ENCODE assay signal across 18 cellular contexts in genomic region chr13:88144580-88144979, GRCh38.
DNase-seq lines count a peak whose midpoint lies in the region; ATAC-seq, FAIRE-seq and TF ChIP-seq lines count a peak whose summit lies in the region.
"Had no signal": no experiment of that assay in that cellular context is flagged by ENCODE, and none has a peak within 500 bp of the region (broad histone marks: within the 10 kb centered on the region; RNA-seq: fewer than 3 reads in every experiment).

No MANE protein-coding gene starts in this region.

- H2AK5ac ChIP-seq in H1 (ENCODE audit: low read depth, low read length) = no peak overlapping the region

- H3K27ac ChIP-seq in C4-2B = no peak overlapping the region
- H3K27ac ChIP-seq in Karpas-422 (ENCODE audit: low read length) = no peak overlapping the region
- H3K27ac ChIP-seq in OCI-LY7 (ENCODE audit: low read depth, low read length, poor library complexity, severe bottlenecking) = no peak overlapping the region
- H3K27ac ChIP-seq in H1 (ENCODE audit: low read depth, low read length) = no peak overlapping the region
- H3K27ac ChIP-seq in kidney (ENCODE audit: low read depth in 2 of 2, low read length in 2 of 2) = no peak overlapping the region

- H4K20me1 ChIP-seq in Karpas-422 (ENCODE audit: insufficient read depth, low read depth, low read length) (no peaks in the 10 kb centered on the region), OCI-LY7 (ENCODE audit: insufficient read depth, low read length) (no peaks in the 10 kb centered on the region), H1 (replicated peaks in 1 of 2; ENCODE audit: control insufficient read depth in 1 of 2, insufficient read depth in 2 of 2, low read length in 2 of 2) (no peaks in the 10 kb centered on the region)

- H3K4me3 ChIP-seq in Karpas-422 (ENCODE audit: low read length) (peak overlapping the region; percentile 62), OCI-LY7 (ENCODE audit: low read depth, low read length, poor library complexity, severe bottlenecking) (no peak overlapping the region), H1 (ENCODE audit: extremely low read depth in 1 of 4, insufficient read depth in 2 of 4, low read depth in 3 of 4, low read length in 4 of 4) (no peak overlapping the region), kidney (ENCODE audit: low read length in 2 of 2) (no peak overlapping the region)

- FAIRE-seq in H1 (lab: Jason Lieb, UNC) (no peak), kidney (lab: Jason Lieb, UNC) (no peak)
- FAIRE-seq: GM12892 had no signal

- TF ChIP-seq POLR2A in H1 (IDR thresholded peaks at IDR 0.05; ENCODE audit: control extremely low read depth in 1 of 2, low read depth in 2 of 2, low read length in 2 of 2) = no peak

- no peak overlapping the region for H4K91ac ChIP-seq in H1 (replicated peaks; ENCODE audit: insufficient read length, low read length)

- TF ChIP-seq RAD21 in H1 (IDR thresholded peaks at IDR 0.05 in 1 of 2, conservative IDR thresholded peaks at IDR 0.05 in 1 of 2; ENCODE audit: low read depth in 2 of 2, low read length in 2 of 2) = peak; percentile 33 to 42

- H3K9me3 ChIP-seq in Karpas-422 (ENCODE audit: low read length) (no peaks in the 10 kb centered on the region), OCI-LY7 (ENCODE audit: low read length) (no peaks in the 10 kb centered on the region), H1 (ENCODE audit: insufficient read depth in 2 of 2, low read depth in 1 of 2, low read length in 1 of 2) (peaks cover 5 to 7% of the 10 kb centered on the region in 2 experiments; a peak in 1 of 4 replicates), kidney (ENCODE audit: control insufficient read depth in 1 of 2, low read length in 2 of 2) (no peaks in the 10 kb centered on the region)

- H2BK12ac ChIP-seq in H1 (ENCODE audit: low read depth, low read length) = no peak overlapping the region

- no peak for ATAC-seq in HG03045 (IDR thresholded peaks at IDR 0.05; ENCODE audit: unreplicated experiment)
- ATAC-seq: CD8-positive, alpha-beta T cell; HCT116 had no signal

- CTCF ChIA-PET in OCI-LY7 (lab: Charles Lee; ENCODE audit: unreplicated experiment) = no interaction called here
- CTCF ChIA-PET in H1 (lab: Charles Lee; ENCODE audit: partially characterized antibody) = interaction anchor here (0.7 to 1.5 kb wide), 6 partner anchors 9 to 181 kb away, joined by 3 to 4 read pairs (median 3); no protein-coding TSS in a partner anchor
- CTCF ChIA-PET in Calu3 (lab: Charles Lee) = no interaction called here

- no peak overlapping the region for H3K4ac ChIP-seq in H1 (replicated peaks; ENCODE audit: insufficient read length, low read depth, low read length)

- H3K14ac ChIP-seq in H1 (ENCODE audit: insufficient read length) = no peak overlapping the region

- no peak overlapping the region for H3K23ac ChIP-seq in H1 (ENCODE audit: insufficient read length)

- TF ChIP-seq CTCF in C4-2B (conservative IDR thresholded peaks at IDR 0.05) (peak; percentile 29), OCI-LY7 (conservative IDR thresholded peaks at IDR 0.05; ENCODE audit: low read length) (0 out of 2 replicates have a peak, but pooled peaks have one; percentile 13), H1 (IDR thresholded peaks at IDR 0.05; ENCODE audit: control extremely low read depth in 1 of 3, insufficient read depth in 1 of 3, low read depth in 1 of 3, low read length in 3 of 3) (peak in 1 of 3 experiments; percentile 11; a peak in 1 of 4 replicates), kidney (IDR thresholded peaks at IDR 0.05; ENCODE audit: borderline replicate concordance, extremely low read depth, insufficient read depth) (no peak), Calu3 (IDR thresholded peaks at IDR 0.05; ENCODE audit: unreplicated experiment) (no peak)

- no peaks in the 10 kb centered on the region for H3K9me3 Mint-ChIP-seq in Calu3 (ENCODE audit: low read depth, unreplicated experiment)
- H3K9me3 Mint-ChIP-seq: CD8-positive, alpha-beta T cell had no signal

- H3K4me1 ChIP-seq in Karpas-422 (ENCODE audit: low read length) (peaks cover 23% of the 10 kb centered on the region), OCI-LY7 (ENCODE audit: insufficient read depth, low read length, poor library complexity, severe bottlenecking) (no peaks in the 10 kb centered on the region), H1 (replicated peaks in 1 of 4; ENCODE audit: control insufficient read depth in 3 of 4, insufficient read depth in 4 of 4, low read length in 3 of 4) (no peaks in the 10 kb centered on the region), kidney (ENCODE audit: control insufficient read depth in 1 of 2, insufficient read depth in 1 of 2, low read depth in 1 of 2, low read length in 2 of 2) (no peaks in the 10 kb centered on the region)

- H3K27me3 ChIP-seq in Karpas-422 (ENCODE audit: low read length) = no peaks in the 10 kb centered on the region
- no peaks in the 10 kb centered on the region for H3K27me3 ChIP-seq in H1 (replicated peaks in 1 of 4; ENCODE audit: control insufficient read depth in 3 of 4, extremely low read depth in 1 of 4, insufficient read depth in 3 of 4, low read length in 3 of 4)

- H3K56ac ChIP-seq in H1 (replicated peaks; ENCODE audit: insufficient read length, low read depth, low read length) = no peak overlapping the region

- H3K4me3 Mint-ChIP-seq in Calu3 (ENCODE audit: low read depth, unreplicated experiment) = no peak overlapping the region
- H3K4me3 Mint-ChIP-seq: B cell; CD14-positive monocyte; CD8-positive, alpha-beta T cell; IgD-negative memory B cell had no signal

- no peaks in the 10 kb centered on the region for H3K9me2 ChIP-seq in Karpas-422 (replicated peaks; ENCODE audit: insufficient read depth, low read length)
- no peaks in the 10 kb centered on the region for H3K9me2 ChIP-seq in OCI-LY7 (ENCODE audit: insufficient read depth, low read length)

- no peaks in the 10 kb centered on the region for H3K27me3 Mint-ChIP-seq in Calu3 (ENCODE audit: unreplicated experiment)
- H3K27me3 Mint-ChIP-seq: B cell, IgD-negative memory B cell had no signal

- no peaks in the 10 kb centered on the region for H3K4me1 Mint-ChIP-seq in Calu3 (ENCODE audit: low read depth, unreplicated experiment)
- H3K4me1 Mint-ChIP-seq: B cell, CD14-positive monocyte, IgD-negative memory B cell had no signal

- H3K36me3 ChIP-seq in Karpas-422 (ENCODE audit: insufficient read depth, low read length) (no peaks in the 10 kb centered on the region; the same call in 1 of the 2 replicates), OCI-LY7 (ENCODE audit: insufficient read depth, low read length) (no peaks in the 10 kb centered on the region), H1 (ENCODE audit: control insufficient read depth in 2 of 4, insufficient read depth in 4 of 4, low read length in 3 of 4) (no peaks in the 10 kb centered on the region), kidney (ENCODE audit: control insufficient read depth in 1 of 2, insufficient read depth in 2 of 2, low read length in 2 of 2) (no peaks in the 10 kb centered on the region)

- H2AFZ ChIP-seq in Karpas-422 (ENCODE audit: low read length) = peak overlapping the region; percentile 52
- no peak overlapping the region for H2AFZ ChIP-seq in OCI-LY7 (ENCODE audit: low read length)
- H2AFZ ChIP-seq in H1 (ENCODE audit: low read length) = peak overlapping the region; percentile 74

- no peaks in the 10 kb centered on the region for H3K36me3 Mint-ChIP-seq in Calu3 (ENCODE audit: insufficient read depth, unreplicated experiment)
- H3K36me3 Mint-ChIP-seq: CD14-positive monocyte; CD8-positive, alpha-beta T cell had no signal

- H2BK120ac ChIP-seq in H1 (replicated peaks; ENCODE audit: low read depth, low read length) = no peak overlapping the region

- peak overlapping the region; percentile 57 for H3K9ac ChIP-seq in Karpas-422 (ENCODE audit: low read length)
- no peak overlapping the region for H3K9ac ChIP-seq in H1 (replicated peaks in 1 of 4; ENCODE audit: extremely low read depth in 1 of 4, low read depth in 3 of 4, low read length in 3 of 4)
- H3K9ac ChIP-seq in kidney (ENCODE audit: low read length in 2 of 2) = no peak overlapping the region

- H3K4me2 ChIP-seq in Karpas-422 (ENCODE audit: low read depth, low read length, poor library complexity, severe bottlenecking) (peak overlapping the region; percentile 66), OCI-LY7 (ENCODE audit: low read length) (no peak overlapping the region), H1 (ENCODE audit: insufficient read depth in 1 of 2, low read depth in 2 of 2, low read length in 2 of 2) (no peak overlapping the region)

- no peak overlapping the region for H3K27ac Mint-ChIP-seq in Calu3 (ENCODE audit: unreplicated experiment)
- H3K27ac Mint-ChIP-seq: B cell; CD14-positive monocyte; CD8-positive, alpha-beta T cell; IgD-negative memory B cell had no signal

- no peaks in the 10 kb centered on the region for H3K79me1 ChIP-seq in H1 (ENCODE audit: low read depth, low read length)

- H2BK5ac ChIP-seq in H1 (ENCODE audit: low read depth, low read length) = no peak overlapping the region

- POLR2A ChIA-PET in OCI-LY7 (lab: Charles Lee) (interaction anchor here (0.6 to 1.1 kb wide), 2 partner anchors 25 to 146 kb away, joined by 3 read pairs; no protein-coding TSS in a partner anchor), H1 (lab: Charles Lee; ENCODE audit: partially characterized antibody) (interaction anchor here (0.6 kb wide), 1 partner anchor 572 kb away, joined by 3 read pairs; no protein-coding TSS in a partner anchor)

- H4K8ac ChIP-seq in H1 (ENCODE audit: extremely low read depth, insufficient read depth, low read length) = no peak overlapping the region

- no peak overlapping the region for H2BK20ac ChIP-seq in H1 (ENCODE audit: low read length)

- no peaks in the 10 kb centered on the region for H3K79me2 ChIP-seq in Karpas-422 (ENCODE audit: low read length)
- H3K79me2 ChIP-seq in OCI-LY7 (ENCODE audit: insufficient read depth, low read depth, low read length) = no peaks in the 10 kb centered on the region
- H3K79me2 ChIP-seq in H1 (ENCODE audit: control insufficient read depth in 1 of 2, insufficient read depth in 2 of 2, low read length in 2 of 2) = no peaks in the 10 kb centered on the region

- no peak overlapping the region for H2BK15ac ChIP-seq in H1 (ENCODE audit: low read length)

- intact Hi-C loops in OCI-LY7 (cut with micrococcal nuclease; ENCODE audit: unreplicated experiment) (no loop called here), kidney (cut with DNase I) (no loop called here), Calu3 (cut with micrococcal nuclease; ENCODE audit: unreplicated experiment) (no loop called here)

- BruUV-seq in OCI-LY7 (replicated peaks; lab: Mats Ljungman, UMichigan) = no TSS peak
- BruUV-seq in Calu3 (replicated peaks; lab: Mats Ljungman, UMichigan) = no TSS peak

- WGBS in H1 (ENCODE audit: extremely low coverage in 1 of 2, insufficient coverage in 1 of 2, insufficient read length in 1 of 2, insufficient replicate concordance in 2 of 2, low coverage in 1 of 2, low lambda C conversion rate in 2 of 2, missing lambda C conversion rate in 1 of 2), 2 experiments = 92% methylated on average over 8 of the region's 8 CpGs; no CpG with 5 or more reads in 1 of the 2 experiments

- H3K23me2 ChIP-seq in H1 (ENCODE audit: low read depth, low read length) = no peaks in the 10 kb centered on the region

- no peak for TF ChIP-seq EP300 in H1 (IDR thresholded peaks at IDR 0.05; ENCODE audit: borderline replicate concordance in 1 of 2, low read depth in 2 of 2, low read length in 2 of 2)

- H4K5ac ChIP-seq in H1 (ENCODE audit: insufficient read length, low read depth, low read length) = no peak overlapping the region

- no peak overlapping the region for H3K18ac ChIP-seq in H1 (ENCODE audit: extremely low read depth, low read length)

- DNase-seq in Karpas-422 = no peak
- DNase-seq in OCI-LY7 (ENCODE audit: low spot score) = no peak
- no peak for DNase-seq in H1 (ENCODE audit: low read depth in 1 of 2, low spot score in 2 of 2)
- no peak for DNase-seq in inferior parietal cortex (ENCODE audit: extremely low spot score)
- no peak for DNase-seq in kidney
- no peak for DNase-seq in Calu3
- DNase-seq: ACHN; CD8-positive, alpha-beta T cell; COR-L47; DND-41; GDM1 had no signal

Comparison
In these comparisons a context has a peak if more than half of its experiments do, and no peak if none do; other contexts are left out.
1. CTCF ChIP-seq: peak in C4-2B (single experiment) and OCI-LY7 (single experiment); none in kidney (single experiment) and Calu3 (single experiment).